1 cellular context compared by ENCODE assay signal in genomic region chr11:27468643-27469332, GRCh38.
TF ChIP-seq lines count a peak whose summit lies in the region.

No MANE protein-coding gene starts in this region.

TF ChIP-seq in HEK293, 187 proteins besides CTCF, POLR2A, EP300 and RAD21 (continued from another document):
- TF ChIP-seq ZNF362 (tag by site-specific recombination; IDR thresholded peaks at IDR 0.05) = peak; percentile 43; the same call in 1 of the 2 replicates
- no peak for TF ChIP-seq ZBTB1 (tag by site-specific recombination; IDR thresholded peaks at IDR 0.05)
- TF ChIP-seq ZNF571 (tag by site-specific recombination; IDR thresholded peaks at IDR 0.05) = no peak
- no peak for TF ChIP-seq ZBTB44 (tag by site-specific recombination; IDR thresholded peaks at IDR 0.05)
- TF ChIP-seq ZNF138 (tag by site-specific recombination; IDR thresholded peaks at IDR 0.05; ENCODE audit: borderline replicate concordance) = no peak
- TF ChIP-seq ZNF660 (tag by site-specific recombination; IDR thresholded peaks at IDR 0.05) = no peak
- no peak for TF ChIP-seq ZNF664 (tag by site-specific recombination; IDR thresholded peaks at IDR 0.05)
- no peak for TF ChIP-seq ZNF677 (tag by site-specific recombination; IDR thresholded peaks at IDR 0.05)
